27 cellular contexts compared by ENCODE assay signal in the genomic region with DNA sequence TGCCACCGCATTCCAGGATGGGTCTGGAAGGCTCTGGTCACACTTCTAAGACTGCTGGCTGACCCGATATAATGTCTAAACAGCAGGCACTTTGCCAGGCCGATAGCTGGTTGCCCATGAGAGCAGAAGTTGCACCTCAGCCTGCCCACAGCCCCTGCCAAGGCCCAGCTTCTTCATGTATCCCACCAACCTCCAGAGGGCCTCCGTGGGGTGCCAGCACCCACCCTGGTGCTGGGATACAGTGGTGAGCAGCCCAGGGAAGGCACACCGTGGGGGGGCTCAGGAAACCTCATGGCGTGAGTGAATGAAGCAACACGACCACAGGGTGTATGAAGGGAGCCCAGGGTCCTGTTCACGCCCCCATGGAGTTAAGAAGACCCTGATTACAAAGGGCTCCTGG. TPM values are rescaled to one million over a fixed set of nuclear protein-coding genes. Genes with fewer than 3 reads are reported as not detected.
"Had no signal": no experiment of that assay in that cellular context is flagged by ENCODE, and none has a peak within 500 bp of the region (broad histone marks: within the 10 kb centered on the region; RNA-seq: fewer than 3 reads in every experiment).

No MANE protein-coding gene starts in this region.

- H3K4me1 Mint-ChIP-seq: activated CD8-positive, alpha-beta memory T cell treated with anti-CD3 and anti-CD28 coated beads, Interleukin-2, amount 10 ng/mL, durations not matched to agents 7 days and 5 days; activated naive CD4-positive, alpha-beta T cell treated with anti-CD3 and anti-CD28 coated beads, Interleukin-2, amount 10 ng/mL, durations not matched to agents 7 days and 5 days; activated naive CD8-positive, alpha-beta T cell treated with anti-CD3 and anti-CD28 coated beads, Interleukin-2, amount 10 ng/mL, durations not matched to agents 7 days and 5 days; stimulated activated memory B cell treated with anti-CD40 and anti-IgM and Interleukin-4, amounts not matched to agents 10 μg/mL and 1 μg/mL and 100 μg/mL, for 72 hours had no signal

- H3K27ac Mint-ChIP-seq: activated CD8-positive, alpha-beta memory T cell treated with anti-CD3 and anti-CD28 coated beads, Interleukin-2, amount 10 ng/mL, durations not matched to agents 7 days and 5 days; activated CD8-positive, alpha-beta T cell treated with anti-CD3 and anti-CD28 coated beads, Interleukin-2, amount 10 ng/mL, durations not matched to agents 7 days and 5 days; activated naive CD4-positive, alpha-beta T cell treated with anti-CD3 and anti-CD28 coated beads, Interleukin-2, amount 10 ng/mL, durations not matched to agents 7 days and 5 days; activated naive CD8-positive, alpha-beta T cell treated with anti-CD3 and anti-CD28 coated beads, Interleukin-2, amount 10 ng/mL, durations not matched to agents 7 days and 5 days; activated T-cell treated with anti-CD3 and anti-CD28 coated beads, Interleukin-2, amount 50 U/mL, for 72 hours; brain; effector memory CD8-positive, alpha-beta T cell; natural killer cell treated with Interleukin-12 subunit alpha and Interleukin-12 subunit beta and Interleukin-15 and Interleukin-18, amount 100 ng/mL, for 72 hours; progenitor cell of endocrine pancreas; stimulated activated memory B cell treated with anti-CD40 and anti-IgM and Interleukin-4, amounts not matched to agents 10 μg/mL and 1 μg/mL and 100 μg/mL, for 72 hours had no signal

- H3K9me3 ChIP-seq: ascending aorta, neutrophil, right lobe of liver, stomach, tibial artery had no signal

- H3K4me3 ChIP-seq: ascending aorta, cardiac muscle cell, right lobe of liver, skin epidermis, stomach, tibial artery had no signal

- DNase-seq: activated CD4-positive, alpha-beta T cell treated with anti-CD3 and anti-CD28 coated beads, Interleukin-2, amount 50 U/mL, for 1 hour; activated CD8-positive, alpha-beta memory T cell treated with anti-CD3 and anti-CD28 coated beads, Interleukin-2, amount 10 ng/mL, durations not matched to agents 7 days and 5 days; activated CD8-positive, alpha-beta T cell treated with anti-CD3 and anti-CD28 coated beads, Interleukin-2, amount 10 ng/mL, durations not matched to agents 7 days and 5 days; activated naive CD4-positive, alpha-beta T cell treated with anti-CD3 and anti-CD28 coated beads, Interleukin-2, amount 10 ng/mL, durations not matched to agents 7 days and 5 days; activated naive CD8-positive, alpha-beta T cell treated with anti-CD3 and anti-CD28 coated beads, Interleukin-2, amount 10 ng/mL, durations not matched to agents 7 days and 5 days; activated T-cell treated with anti-CD3 and anti-CD28 coated beads, Interleukin-2, amount 50 U/mL, for 72 hours; cortex of kidney; effector memory CD8-positive, alpha-beta T cell; foreskin fibroblast; hippocampal formation; kidney; left colon; right lobe of liver; stimulated activated CD4-positive, alpha-beta T cell treated with anti-CD3 and anti-CD28 coated beads, Interleukin-4, amount 100 ng/mL, for 24 hours; T-helper 2 cell had no signal

- H3K4me3 Mint-ChIP-seq: activated CD8-positive, alpha-beta memory T cell treated with anti-CD3 and anti-CD28 coated beads, Interleukin-2, amount 10 ng/mL, durations not matched to agents 7 days and 5 days; activated CD8-positive, alpha-beta T cell treated with anti-CD3 and anti-CD28 coated beads, Interleukin-2, amount 10 ng/mL, durations not matched to agents 7 days and 5 days; activated naive CD4-positive, alpha-beta T cell treated with anti-CD3 and anti-CD28 coated beads, Interleukin-2, amount 10 ng/mL, durations not matched to agents 7 days and 5 days; activated naive CD8-positive, alpha-beta T cell treated with anti-CD3 and anti-CD28 coated beads, Interleukin-2, amount 10 ng/mL, durations not matched to agents 7 days and 5 days; activated T-cell treated with anti-CD3 and anti-CD28 coated beads, Interleukin-2, amount 50 U/mL, for 72 hours; brain; effector memory CD8-positive, alpha-beta T cell; natural killer cell treated with Interleukin-12 subunit alpha and Interleukin-12 subunit beta and Interleukin-15 and Interleukin-18, amount 100 ng/mL, for 72 hours; stimulated activated memory B cell treated with anti-CD40 and anti-IgM and Interleukin-4, amounts not matched to agents 10 μg/mL and 1 μg/mL and 100 μg/mL, for 72 hours had no signal

- H3K36me3 Mint-ChIP-seq: activated CD8-positive, alpha-beta memory T cell treated with anti-CD3 and anti-CD28 coated beads, Interleukin-2, amount 10 ng/mL, durations not matched to agents 7 days and 5 days; activated naive CD4-positive, alpha-beta T cell treated with anti-CD3 and anti-CD28 coated beads, Interleukin-2, amount 10 ng/mL, durations not matched to agents 7 days and 5 days; brain; natural killer cell treated with Interleukin-12 subunit alpha and Interleukin-12 subunit beta and Interleukin-15 and Interleukin-18, amount 100 ng/mL, for 72 hours; stimulated activated memory B cell treated with anti-CD40 and anti-IgM and Interleukin-4, amounts not matched to agents 10 μg/mL and 1 μg/mL and 100 μg/mL, for 72 hours had no signal

- H3K27me3 Mint-ChIP-seq: brain had no signal

- H3K36me3 ChIP-seq: ascending aorta, cardiac muscle cell, neutrophil, right lobe of liver, stomach, tibial artery had no signal

- ATAC-seq: activated CD8-positive, alpha-beta memory T cell treated with anti-CD3 and anti-CD28 coated beads, Interleukin-2, amount 10 ng/mL, durations not matched to agents 7 days and 5 days; activated CD8-positive, alpha-beta T cell treated with anti-CD3 and anti-CD28 coated beads, Interleukin-2, amount 10 ng/mL, durations not matched to agents 7 days and 5 days; activated T-cell treated with anti-CD3 and anti-CD28 coated beads, Interleukin-2, amount 50 U/mL, for 72 hours; effector memory CD8-positive, alpha-beta T cell; left colon; natural killer cell treated with Interleukin-12 subunit alpha and Interleukin-12 subunit beta and Interleukin-15 and Interleukin-18, amount 100 ng/mL, for 72 hours; right lobe of liver; stimulated activated memory B cell treated with anti-CD40 and anti-IgM and Interleukin-4, amounts not matched to agents 10 μg/mL and 1 μg/mL and 100 μg/mL, for 72 hours had no signal

- H3K27me3 ChIP-seq: ascending aorta, cardiac muscle cell, right lobe of liver, tibial artery had no signal

- H3K4me1 ChIP-seq: ascending aorta, right lobe of liver had no signal

- H3K27ac ChIP-seq: ascending aorta, cardiac muscle cell, neutrophil, right lobe of liver, skin epidermis, stomach, tibial artery had no signal

- H3K9me3 Mint-ChIP-seq: activated naive CD4-positive, alpha-beta T cell treated with anti-CD3 and anti-CD28 coated beads, Interleukin-2, amount 10 ng/mL, durations not matched to agents 7 days and 5 days; activated naive CD8-positive, alpha-beta T cell treated with anti-CD3 and anti-CD28 coated beads, Interleukin-2, amount 10 ng/mL, durations not matched to agents 7 days and 5 days; activated T-cell treated with anti-CD3 and anti-CD28 coated beads, Interleukin-2, amount 50 U/mL, for 72 hours; effector memory CD8-positive, alpha-beta T cell; natural killer cell treated with Interleukin-12 subunit alpha and Interleukin-12 subunit beta and Interleukin-15 and Interleukin-18, amount 100 ng/mL, for 72 hours; stimulated activated memory B cell treated with anti-CD40 and anti-IgM and Interleukin-4, amounts not matched to agents 10 μg/mL and 1 μg/mL and 100 μg/mL, for 72 hours had no signal

RNA-seq across cellular contexts. Expression of a gene that starts 16.2 kb away (rescaled TPM):
- total RNA-seq: activated T-cell treated with anti-CD3 and anti-CD28 coated beads, Interleukin-2, amount 50 U/mL, for 72 hours; mononuclear cell had no signal
- polyA plus RNA-seq: endothelial cell of umbilical vein had no signal
